Comparison of ENCODE assay signal across 8 cellular contexts in genomic region chr11:131511794-131512193, GRCh38.
DNase-seq lines count a peak whose midpoint lies in the region; ATAC-seq, FAIRE-seq and TF ChIP-seq lines count a peak whose summit lies in the region.
"Had no signal": no experiment of that assay in that cellular context is flagged by ENCODE, and none has a peak within 500 bp of the region (broad histone marks: within the 10 kb centered on the region; RNA-seq: fewer than 3 reads in every experiment).

No MANE protein-coding gene starts in this region.

- H2AFZ ChIP-seq in H9 (ENCODE audit: low read length): no peak overlapping the region
- H2AFZ ChIP-seq in HepG2 (ENCODE audit: low read length): no peak overlapping the region

- no CpG with 5 or more reads among the region's 9 CpGs for WGBS in H9 (ENCODE audit: extremely low coverage, insufficient read length, low lambda C conversion rate)
- WGBS in HepG2 (ENCODE audit: low lambda C conversion rate): 5% methylated on average over 8 of the region's 9 CpGs

- H3K4ac ChIP-seq in H9 (ENCODE audit: low read depth, low read length): no peak overlapping the region

- H3K27me3 Mint-ChIP-seq in H9 (ENCODE audit: low read depth): no peaks in the 10 kb centered on the region

- TF ChIP-seq POLR2A in HepG2 (IDR thresholded peaks at IDR 0.05; ENCODE audit: insufficient read depth in 1 of 2, low read depth in 2 of 2, low read length in 2 of 2): no peak

- H4K20me1 ChIP-seq in H9 (ENCODE audit: control insufficient read depth, insufficient read depth, insufficient read length) (no peaks in the 10 kb centered on the region), HepG2 (ENCODE audit: insufficient read depth, low read length) (no peaks in the 10 kb centered on the region)

- peak; percentile 92 for ATAC-seq in HepG2

- H2BK15ac ChIP-seq in H9 (ENCODE audit: low read depth, low read length): no peak overlapping the region

- no peak overlapping the region for H3K4me3 ChIP-seq in WI38 (ENCODE audit: low read depth, low read length)
- no peak overlapping the region for H3K4me3 ChIP-seq in HepG2 (replicated peaks in 1 of 3; ENCODE audit: insufficient read depth in 1 of 3, low read depth in 2 of 3, low read length in 3 of 3)
- H3K4me3 ChIP-seq: SK-N-MC had no signal

- no peaks in the 10 kb centered on the region for H3K9me3 ChIP-seq in H9 (ENCODE audit: control insufficient read depth, low read depth, low read length)
- no peaks in the 10 kb centered on the region for H3K9me3 ChIP-seq in HepG2 (ENCODE audit: low read length)

- H3K36me3 Mint-ChIP-seq in H9 (ENCODE audit: insufficient read depth in 1 of 3, low read depth in 3 of 3): no peaks in the 10 kb centered on the region

- in situ Hi-C loops in HepG2 (cut with HindIII; ENCODE audit: extremely low pct_ligation_motif_present, low pct_unique_long_range_greater_than_20kb): loop anchor here (5.0 kb wide), 1 partner anchor 449 kb away; no protein-coding TSS in a partner anchor

- H3K79me1 ChIP-seq in H9 (ENCODE audit: insufficient read depth, low read depth, low read length, poor library complexity, severe bottlenecking): no peaks in the 10 kb centered on the region

- no peak overlapping the region for H3K4me2 ChIP-seq in H9 (ENCODE audit: insufficient read depth, insufficient read length, low read length)
- H3K4me2 ChIP-seq in HepG2 (ENCODE audit: low read depth, low read length): no peak overlapping the region

- no peak overlapping the region for H2BK20ac ChIP-seq in H9 (ENCODE audit: low read depth, low read length, poor library complexity, severe bottlenecking)

- no peak overlapping the region for H2BK120ac ChIP-seq in H9 (ENCODE audit: low read depth, low read length, poor library complexity, severe bottlenecking)

- H3K9me3 Mint-ChIP-seq in H9: no peaks in the 10 kb centered on the region

- no peaks in the 10 kb centered on the region for H3K36me3 ChIP-seq in HepG2 (replicated peaks in 1 of 2; ENCODE audit: control insufficient read depth in 1 of 2, insufficient read depth in 2 of 2, low read length in 2 of 2)

- intact Hi-C loops in HepG2 (cut with micrococcal nuclease; ENCODE audit: unreplicated experiment): no loop called here

- H3K14ac ChIP-seq in H9 (ENCODE audit: insufficient read depth, low read length): no peak overlapping the region

- no peak overlapping the region for H3K18ac ChIP-seq in H9 (ENCODE audit: insufficient read length, low read depth, low read length)

- H3K79me2 ChIP-seq in H9 (ENCODE audit: insufficient read depth, low read length) (no peaks in the 10 kb centered on the region), HepG2 (ENCODE audit: insufficient read depth, low read length) (no peaks in the 10 kb centered on the region)

- TF ChIP-seq CTCF in GM10266 (IDR thresholded peaks at IDR 0.05; ENCODE audit: control insufficient read depth, insufficient read depth, low read depth, missing control alignments): peak; percentile 58
- peak; percentile 81 for TF ChIP-seq CTCF in H9 (conservative IDR thresholded peaks at IDR 0.05)
- peak; percentile 28; the same call in 1 of the 2 replicates for TF ChIP-seq CTCF in WI38 (IDR thresholded peaks at IDR 0.05; ENCODE audit: low read depth, low read length)
- TF ChIP-seq CTCF in HepG2 (CRISPR knock-in tag; IDR thresholded peaks at IDR 0.05): peak; percentile 72

- TF ChIP-seq RAD21 in HepG2 (CRISPR knock-in tag; IDR thresholded peaks at IDR 0.05): 0 out of 2 replicates have a peak, but pooled peaks have one; percentile 29

- no peak overlapping the region for H4K8ac ChIP-seq in H9 (replicated peaks; ENCODE audit: insufficient read length, low read depth, low read length)

- H3K27me3 ChIP-seq in H9 (ENCODE audit: insufficient read depth, low read length) (no peaks in the 10 kb centered on the region), HepG2 (ENCODE audit: control insufficient read depth in 1 of 2, insufficient read depth in 2 of 2, low read length in 2 of 2) (peaks cover 0 to 7% of the 10 kb centered on the region in 2 experiments; a peak in 1 of 5 replicates)

- no peaks in the 10 kb centered on the region for H3K4me1 ChIP-seq in H9 (ENCODE audit: insufficient read depth, low read length)
- H3K4me1 ChIP-seq in HepG2 (ENCODE audit: insufficient read depth, low read length): no peaks in the 10 kb centered on the region

- POLR2A ChIA-PET in HepG2 (lab: Yijun Ruan, JAX): no interaction called here

- H3K23ac ChIP-seq in H9 (ENCODE audit: insufficient read length, low read depth, low read length): no peak overlapping the region

- CTCF ChIA-PET in HepG2 (lab: Yijun Ruan, JAX; ENCODE audit: low intra/inter-chr PET ratio, low total read pairs): interaction anchor here (1.5 kb wide), 1 partner anchor 447 kb away, joined by 9 read pairs; no protein-coding TSS in a partner anchor

- H3K23me2 ChIP-seq in H9 (ENCODE audit: insufficient read length, low read depth, low read length, poor library complexity, severe bottlenecking): no peaks in the 10 kb centered on the region

- H3K27ac Mint-ChIP-seq in H9: no peak overlapping the region

- DNase-seq in GM10266 (ENCODE audit: extremely low spot score): peak; percentile 22
- peak; percentile 72 for DNase-seq in H9
- peak; percentile 27 for DNase-seq in HepG2 (ENCODE audit: low spot score)
- DNase-seq in SKM-1 (lab: John Stamatoyannopoulos, UW; ENCODE audit: unreplicated experiment): no peak
- no peak for DNase-seq in NCI-H2171 (lab: John Stamatoyannopoulos, UW)
- no peak for DNase-seq in activated naive CD4-positive, alpha-beta T cell treated with Interleukin-2 at 50 U/mL for 16 hours

- no peak overlapping the region for H2BK5ac ChIP-seq in H9 (ENCODE audit: insufficient read length, low read length)

- H4K91ac ChIP-seq in H9 (ENCODE audit: insufficient read length, low read depth, low read length): no peak overlapping the region

- H2BK12ac ChIP-seq in H9 (ENCODE audit: insufficient read length, low read depth, low read length): no peak overlapping the region

- BruUV-seq in HepG2 (replicated peaks; lab: Mats Ljungman, UMichigan): no TSS peak

- no peak overlapping the region for H3T11ph ChIP-seq in H9 (ENCODE audit: low read length)

- no peak overlapping the region for H3K56ac ChIP-seq in H9 (ENCODE audit: insufficient read length, low read depth, low read length)

- no peak for FAIRE-seq in HepG2 (lab: Jason Lieb, UNC)

- H4K5ac ChIP-seq in H9 (ENCODE audit: insufficient read length, low read depth, low read length): no peak overlapping the region

- H2AK5ac ChIP-seq in H9 (ENCODE audit: insufficient read length, low read length): no peak overlapping the region

- H3K27ac ChIP-seq in H9 (ENCODE audit: insufficient read length, low read depth, low read length) (no peak overlapping the region), HepG2 (ENCODE audit: extremely low read length, insufficient read depth, low read length) (no peak overlapping the region)
- H3K27ac ChIP-seq: SK-N-MC had no signal

- peaks cover 0 to 4% of the 10 kb centered on the region in 2 experiments; a peak in 1 of 4 replicates for H3K4me1 Mint-ChIP-seq in H9

- H3K4me3 Mint-ChIP-seq in H9: no peak overlapping the region

- TF ChIP-seq EP300 in HepG2 (IDR thresholded peaks at IDR 0.05; ENCODE audit: low read depth in 2 of 2, low read length in 2 of 2): no peak
- no peak for TF ChIP-seq EP300 in HepG2 (CRISPR knock-in tag; IDR thresholded peaks at IDR 0.05; ENCODE audit: borderline replicate concordance)

- H3K9ac ChIP-seq in H9 (ENCODE audit: extremely low read depth, insufficient read length, low read length) (no peak overlapping the region), HepG2 (ENCODE audit: insufficient read depth, low read depth, low read length) (no peak overlapping the region)

TF ChIP-seq in HepG2, 621 proteins besides CTCF, POLR2A, EP300 and RAD21:
- TF ChIP-seq SRF (IDR thresholded peaks at IDR 0.05; ENCODE audit: low read depth, low read length) (0 out of 2 replicates have a peak, but pooled peaks have one; percentile 39), SMC3 (IDR thresholded peaks at IDR 0.05; ENCODE audit: low read length) (peak; percentile 75), SAP130 (CRISPR knock-in tag; IDR thresholded peaks at IDR 0.05; ENCODE audit: low read depth) (no peak), STAG1 (CRISPR knock-in tag; IDR thresholded peaks at IDR 0.05) (peak; percentile 65)
TF ChIP-seq in HepG2: peak in this region for 3.

Comparison
In these comparisons a context has a peak if more than half of its experiments do, and no peak if none do; other contexts are left out.
1. DNase-seq: peak in GM10266 (single experiment), H9 (single experiment) and HepG2 (single experiment); none in SKM-1 (single experiment), NCI-H2171 (single experiment) and activated naive CD4-positive, alpha-beta T cell treated with Interleukin-2 at 50 U/mL for 16 hours (single experiment).
2. CTCF ChIP-seq: peak in every context shown above with its lines; median percentile 81 in H9; 72 in HepG2; 58 in GM10266; 28 in WI38.